1 cellular context compared by ENCODE assay signal in genomic region chr21:44368711-44369446, GRCh38.
A peak's percentile ranks its signal among the peaks of the same experiment; 100 is the strongest.
TF ChIP-seq lines count a peak whose summit lies in the region.

No MANE protein-coding gene starts in this region.

TF ChIP-seq in HEK293, 187 proteins besides CTCF, POLR2A, EP300 and RAD21 (continued from another document):
- TF ChIP-seq, protein P1, sequence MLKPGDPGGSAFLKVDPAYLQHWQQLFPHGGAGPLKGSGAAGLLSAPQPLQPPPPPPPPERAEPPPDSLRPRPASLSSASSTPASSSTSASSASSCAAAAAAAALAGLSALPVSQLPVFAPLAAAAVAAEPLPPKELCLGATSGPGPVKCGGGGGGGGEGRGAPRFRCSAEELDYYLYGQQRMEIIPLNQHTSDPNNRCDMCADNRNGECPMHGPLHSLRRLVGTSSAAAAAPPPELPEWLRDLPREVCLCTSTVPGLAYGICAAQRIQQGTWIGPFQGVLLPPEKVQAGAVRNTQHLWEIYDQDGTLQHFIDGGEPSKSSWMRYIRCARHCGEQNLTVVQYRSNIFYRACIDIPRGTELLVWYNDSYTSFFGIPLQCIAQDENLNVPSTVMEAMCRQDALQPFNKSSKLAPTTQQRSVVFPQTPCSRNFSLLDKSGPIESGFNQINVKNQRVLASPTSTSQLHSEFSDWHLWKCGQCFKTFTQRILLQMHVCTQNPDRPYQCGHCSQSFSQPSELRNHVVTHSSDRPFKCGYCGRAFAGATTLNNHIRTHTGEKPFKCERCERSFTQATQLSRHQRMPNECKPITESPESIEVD (tag by site-specific recombination; IDR thresholded peaks at IDR 0.05), result no peak
- TF ChIP-seq ZNF423 (tag by site-specific recombination; IDR thresholded peaks at IDR 0.05), result peak; percentile 41; the same call in 1 of the 2 replicates
- TF ChIP-seq ZNF138 (tag by site-specific recombination; IDR thresholded peaks at IDR 0.05; ENCODE audit: borderline replicate concordance), result no peak
TF ChIP-seq in HEK293: peak in this region for 5.
